1 cellular context compared by ENCODE assay signal in genomic region chr1:1615256-1616044, GRCh38.
TF ChIP-seq lines count a peak whose summit lies in the region.

MIB2 (plus strand) TSS chr1:1615500; CDS start chr1:1623453, 7,953 bp downstream.

TF ChIP-seq in HepG2, 621 proteins besides CTCF, POLR2A, EP300 and RAD21 (continued from another document and continues in another):
- peak; percentile 95 for TF ChIP-seq ZBTB2 (CRISPR knock-in tag; IDR thresholded peaks at IDR 0.05; ENCODE audit: low read depth)
- TF ChIP-seq ZNF550 (CRISPR knock-in tag; IDR thresholded peaks at IDR 0.05; ENCODE audit: borderline replicate concordance), result 0 out of 2 replicates have a peak, but pooled peaks have one; percentile 50
- TF ChIP-seq GATAD2A (CRISPR knock-in tag; IDR thresholded peaks at IDR 0.05), result no peak
- TF ChIP-seq BATF2 (CRISPR knock-in tag; IDR thresholded peaks at IDR 0.05), result no peak
- TF ChIP-seq BCL6 (CRISPR knock-in tag; IDR thresholded peaks at IDR 0.05), result 0 out of 2 replicates have a peak, but pooled peaks have one; percentile 7
- TF ChIP-seq TIGD3 (CRISPR knock-in tag; IDR thresholded peaks at IDR 0.05; ENCODE audit: borderline replicate concordance), result no peak
- TF ChIP-seq ZBTB25 (CRISPR knock-in tag; IDR thresholded peaks at IDR 0.05), result peak; percentile 46; the same call in 1 of the 2 replicates
- TF ChIP-seq PAF1 (CRISPR knock-in tag; IDR thresholded peaks at IDR 0.05), result no peak
- TF ChIP-seq SPEN (CRISPR knock-in tag; IDR thresholded peaks at IDR 0.05; ENCODE audit: low read depth), result peak; percentile 66; the same call in 1 of the 2 replicates
- no peak for TF ChIP-seq MYPOP (CRISPR knock-in tag; IDR thresholded peaks at IDR 0.05)
- no peak; the same call in none of the 2 replicates for TF ChIP-seq ZNF777 (CRISPR knock-in tag; IDR thresholded peaks at IDR 0.05)
- peak; percentile 57; the same call in 1 of the 2 replicates for TF ChIP-seq JUND (CRISPR knock-in tag; IDR thresholded peaks at IDR 0.05)
- peak; percentile 95; the same call in 1 of the 2 replicates for TF ChIP-seq YEATS4 (CRISPR knock-in tag; IDR thresholded peaks at IDR 0.05; ENCODE audit: borderline replicate concordance)
- TF ChIP-seq SSRP1 (CRISPR knock-in tag; IDR thresholded peaks at IDR 0.05), result peak; percentile 67; the same call in 1 of the 2 replicates
- TF ChIP-seq ZBTB38 (CRISPR knock-in tag; IDR thresholded peaks at IDR 0.05), result peak; percentile 89; the same call in 1 of the 2 replicates
- TF ChIP-seq ZFP36L2 (CRISPR knock-in tag; IDR thresholded peaks at IDR 0.05), result peak; percentile 78; the same call in 1 of the 2 replicates
- TF ChIP-seq ZSCAN20 (CRISPR knock-in tag; IDR thresholded peaks at IDR 0.05; ENCODE audit: borderline replicate concordance), result no peak
- no peak for TF ChIP-seq ZNF816 (CRISPR knock-in tag; IDR thresholded peaks at IDR 0.05; ENCODE audit: borderline replicate concordance)
- no peak for TF ChIP-seq ZNF251 (CRISPR knock-in tag; IDR thresholded peaks at IDR 0.05)
- TF ChIP-seq JUN (CRISPR knock-in tag; IDR thresholded peaks at IDR 0.05), result 0 out of 2 replicates have a peak, but pooled peaks have one; percentile 26
- TF ChIP-seq ZC3H13 (CRISPR knock-in tag; IDR thresholded peaks at IDR 0.05), result peak; percentile 97
- no peak for TF ChIP-seq ZNF292 (CRISPR knock-in tag; IDR thresholded peaks at IDR 0.05; ENCODE audit: borderline replicate concordance, low read depth)
- TF ChIP-seq GTF3A (CRISPR knock-in tag; conservative IDR thresholded peaks at IDR 0.05), result peak; percentile 89; the same call in 1 of the 2 replicates
- no peak; the same call in 1 of the 2 replicates for TF ChIP-seq ZBED4 (CRISPR knock-in tag; IDR thresholded peaks at IDR 0.05; ENCODE audit: borderline replicate concordance)
- no peak for TF ChIP-seq ZKSCAN1 (IDR thresholded peaks at IDR 0.05; ENCODE audit: low read length)
- TF ChIP-seq RFXANK (CRISPR knock-in tag; IDR thresholded peaks at IDR 0.05), result peak; percentile 96
- TF ChIP-seq ZNF333 (CRISPR knock-in tag; IDR thresholded peaks at IDR 0.05; ENCODE audit: borderline replicate concordance), result peak; percentile 67; the same call in 1 of the 2 replicates
- no peak for TF ChIP-seq MAFK (conservative IDR thresholded peaks at IDR 0.05 in 1 of 2, IDR thresholded peaks at IDR 0.05 in 1 of 2; ENCODE audit: low read length in 2 of 2)
- peak; percentile 97 for TF ChIP-seq HOXA3 (CRISPR knock-in tag; IDR thresholded peaks at IDR 0.05)
- peak; percentile 90 for TF ChIP-seq ARID4A (CRISPR knock-in tag; IDR thresholded peaks at IDR 0.05; ENCODE audit: borderline replicate concordance)
- no peak for TF ChIP-seq ZNF850 (CRISPR knock-in tag; conservative IDR thresholded peaks at IDR 0.05)
- TF ChIP-seq CREB1 (IDR thresholded peaks at IDR 0.05), result peak; percentile 98
- TF ChIP-seq CREB1 (CRISPR knock-in tag; IDR thresholded peaks at IDR 0.05), result peak; percentile 93
- peak; percentile 56 for TF ChIP-seq BHLHE40 (IDR thresholded peaks at IDR 0.05; ENCODE audit: low read length)
- no peak for TF ChIP-seq ZNF792 (CRISPR knock-in tag; IDR thresholded peaks at IDR 0.05)
- TF ChIP-seq ZSCAN21 (CRISPR knock-in tag; IDR thresholded peaks at IDR 0.05; ENCODE audit: borderline replicate concordance), result peak; percentile 17; the same call in 1 of the 2 replicates
- TF ChIP-seq DBP (CRISPR knock-in tag; IDR thresholded peaks at IDR 0.05; ENCODE audit: not compliant biosample characterization), result no peak
- TF ChIP-seq ZNF773 (CRISPR knock-in tag; IDR thresholded peaks at IDR 0.05; ENCODE audit: borderline replicate concordance), result 0 out of 2 replicates have a peak, but pooled peaks have one; percentile 79
- TF ChIP-seq PRDM4 (CRISPR knock-in tag; IDR thresholded peaks at IDR 0.05; ENCODE audit: borderline replicate concordance), result no peak
- no peak for TF ChIP-seq TCF12 (IDR thresholded peaks at IDR 0.05)
- TF ChIP-seq TCF12 (CRISPR knock-in tag; IDR thresholded peaks at IDR 0.05), result peak; percentile 24; the same call in 1 of the 2 replicates
- TF ChIP-seq SETDB1 (CRISPR knock-in tag; IDR thresholded peaks at IDR 0.05; ENCODE audit: borderline replicate concordance), result no peak
- no peak for TF ChIP-seq ZNF766 (CRISPR knock-in tag; IDR thresholded peaks at IDR 0.05; ENCODE audit: borderline replicate concordance)
- TF ChIP-seq NR1H2 (CRISPR knock-in tag; IDR thresholded peaks at IDR 0.05; ENCODE audit: borderline replicate concordance, low read depth), result no peak
- TF ChIP-seq ZNF296 (CRISPR knock-in tag; conservative IDR thresholded peaks at IDR 0.05), result no peak
- no peak for TF ChIP-seq ZMYM2 (CRISPR knock-in tag; IDR thresholded peaks at IDR 0.05)
